ENCODE assay signal across 8 cellular contexts in the genomic region with DNA sequence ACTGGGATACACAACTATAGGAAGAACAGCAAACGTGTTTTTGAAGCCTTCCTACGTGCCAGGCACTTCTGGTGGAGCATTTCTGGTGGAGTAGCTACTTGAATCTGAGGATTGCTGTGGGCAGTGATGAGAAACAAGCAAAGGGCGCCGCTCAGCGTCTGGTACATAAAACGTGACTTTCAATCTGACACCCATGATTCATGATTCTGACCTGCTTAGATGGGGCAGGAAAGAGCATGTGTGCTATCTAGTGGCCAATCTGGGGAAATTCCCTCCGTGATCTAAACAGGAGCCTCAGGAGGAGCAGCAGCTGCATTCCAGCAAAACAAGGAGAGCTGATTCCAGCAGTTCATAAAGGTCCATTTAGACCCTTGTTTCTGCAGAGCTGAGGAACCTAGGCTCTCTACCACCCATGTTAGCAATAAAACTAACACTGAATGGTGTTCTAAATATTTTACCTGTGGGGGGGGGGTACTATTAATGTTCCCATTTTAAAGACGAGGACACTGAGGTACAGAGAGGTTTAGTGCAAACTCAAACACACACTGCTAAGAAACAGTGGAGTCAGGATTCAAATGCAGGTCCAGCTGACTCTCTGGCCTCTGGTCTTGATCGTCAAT. TPM values are rescaled to one million over a fixed set of nuclear protein-coding genes. Genes with fewer than 3 reads are reported as not detected.
DNase-seq lines count a peak whose midpoint lies in the region; ATAC-seq and TF ChIP-seq lines count a peak whose summit lies in the region.

No MANE protein-coding gene starts in this region.

- WGBS in SK-N-SH (ENCODE audit: low lambda C conversion rate), result 7% methylated on average over 8 of the region's 9 CpGs

- POLR2A ChIA-PET in SK-N-SH (lab: Yijun Ruan, JAX), result no interaction called here

- peak overlapping the region; percentile 32; the same call in 1 of the 2 replicates for H2AFZ ChIP-seq in SK-N-SH (ENCODE audit: low read depth)
- peak overlapping the region; percentile 62 for H2AFZ ChIP-seq in osteoblast (ENCODE audit: low read length)

- H3K36me3 ChIP-seq in SK-N-SH (replicated peaks in 1 of 2; ENCODE audit: control insufficient read depth in 1 of 2, insufficient read depth in 2 of 2, low read length in 1 of 2) (no peaks in the 10 kb centered on the region), osteoblast (ENCODE audit: insufficient read depth, low read length) (no peaks in the 10 kb centered on the region)

- H3K27me3 ChIP-seq in SK-N-SH (ENCODE audit: insufficient read depth) (no peaks in the 10 kb centered on the region), osteoblast (ENCODE audit: insufficient read depth, low read length) (no peaks in the 10 kb centered on the region)

- no peak overlapping the region for H3K9ac ChIP-seq in SK-N-SH

- H3K9me3 ChIP-seq in SK-N-SH, result no peaks in the 10 kb centered on the region
- no peaks in the 10 kb centered on the region for H3K9me3 ChIP-seq in osteoblast (ENCODE audit: low read depth, low read length)

- H3K4me3 Mint-ChIP-seq in activated CD8-positive, alpha-beta memory T cell treated with anti-CD3 and anti-CD28 coated beads, Interleukin-2, amount 10 ng/mL, durations not matched to agents 7 days and 5 days, result no peak overlapping the region

- H3K4me1 ChIP-seq in SK-N-SH (ENCODE audit: control insufficient read depth in 1 of 2, insufficient read depth in 2 of 2, low read depth in 1 of 2, low read length in 1 of 2) (peaks cover 0 to 2% of the 10 kb centered on the region in 2 experiments; a peak in 1 of 4 replicates), osteoblast (ENCODE audit: insufficient read depth, low read length) (no peaks in the 10 kb centered on the region)

- H4K20me1 ChIP-seq in SK-N-SH (ENCODE audit: insufficient read depth) (no peaks in the 10 kb centered on the region), osteoblast (ENCODE audit: insufficient read depth, low read length) (no peaks in the 10 kb centered on the region)

- H3K4me3 ChIP-seq in HFF-Myc (replicated peaks; ENCODE audit: low read depth, low read length) (no peak overlapping the region), SK-N-SH (ENCODE audit: low read depth in 2 of 2, low read length in 1 of 2) (peak overlapping the region in 1 of 2 experiments; percentile 47; a peak in 2 of 4 replicates), fibroblast of pulmonary artery (replicated peaks; ENCODE audit: low read depth, low read length) (no peak overlapping the region), osteoblast (ENCODE audit: insufficient read depth, low read length) (no peak overlapping the region)

- CTCF ChIA-PET in activated CD8-positive, alpha-beta memory T cell treated with anti-CD3 and anti-CD28 coated beads, Interleukin-2, amount 10 ng/mL, durations not matched to agents 7 days and 5 days (lab: Charles Lee), result interaction anchor here (1.1 kb wide), 1 partner anchor 961 kb away, joined by 3 read pairs; no protein-coding TSS in a partner anchor
- CTCF ChIA-PET in SK-N-SH (lab: Yijun Ruan, JAX), result interaction anchor here (0.8 to 2.2 kb wide), 5 partner anchors 8 to 692 kb away, joined by 3 to 11 read pairs (median 3); no protein-coding TSS in a partner anchor

- no peak overlapping the region for H3K27ac Mint-ChIP-seq in activated CD8-positive, alpha-beta memory T cell treated with anti-CD3 and anti-CD28 coated beads, Interleukin-2, amount 10 ng/mL, durations not matched to agents 7 days and 5 days

- no peak overlapping the region for H3K27ac ChIP-seq in SK-N-SH (ENCODE audit: low read depth in 2 of 2, low read length in 1 of 2)
- no peak overlapping the region for H3K27ac ChIP-seq in osteoblast (ENCODE audit: low read depth, low read length)

- H3K36me3 Mint-ChIP-seq in activated CD8-positive, alpha-beta memory T cell treated with anti-CD3 and anti-CD28 coated beads, Interleukin-2, amount 10 ng/mL, durations not matched to agents 7 days and 5 days, result no peaks in the 10 kb centered on the region

- TF ChIP-seq CTCF in HFF-Myc (IDR thresholded peaks at IDR 0.05; ENCODE audit: low read depth, low read length, missing control alignments) (peak; percentile 34), SK-N-SH (IDR thresholded peaks at IDR 0.05) (peak; percentile 62), fibroblast of pulmonary artery (IDR thresholded peaks at IDR 0.05; ENCODE audit: low read length, missing control alignments) (no peak), osteoblast (IDR thresholded peaks at IDR 0.05; ENCODE audit: extremely low read depth, low read depth, low read length) (peak; percentile 44)

- peaks cover 5% of the 10 kb centered on the region for H3K4me1 Mint-ChIP-seq in activated CD8-positive, alpha-beta memory T cell treated with anti-CD3 and anti-CD28 coated beads, Interleukin-2, amount 10 ng/mL, durations not matched to agents 7 days and 5 days

- H3K4me2 ChIP-seq in SK-N-SH, result peak overlapping the region; percentile 53; the same call in 1 of the 2 replicates
- H3K4me2 ChIP-seq in osteoblast (ENCODE audit: insufficient read depth, low read length), result peak overlapping the region; percentile 55

- no peaks in the 10 kb centered on the region for H3K9me3 Mint-ChIP-seq in activated CD8-positive, alpha-beta memory T cell treated with anti-CD3 and anti-CD28 coated beads, Interleukin-2, amount 10 ng/mL, durations not matched to agents 7 days and 5 days (ENCODE audit: low read depth)

- DNase-seq in activated CD8-positive, alpha-beta memory T cell treated with anti-CD3 and anti-CD28 coated beads, Interleukin-2, amount 10 ng/mL, durations not matched to agents 7 days and 5 days, result peak; percentile 45
- no peak for DNase-seq in activated CD8-positive, alpha-beta memory T cell treated with anti-CD3 and anti-CD28 coated beads for 24 hours
- DNase-seq in HFF-Myc (ENCODE audit: extremely low read depth, low read depth) (peak; percentile 41), NCI-H146 (lab: John Stamatoyannopoulos, UW) (peak; percentile 88), SK-N-SH (peak; percentile 23), fibroblast of pulmonary artery (ENCODE audit: low read depth) (peak; percentile 9), osteoblast (ENCODE audit: insufficient read length, low spot score, missing footprints) (no peak), activated gamma-delta T cell (lab: John Stamatoyannopoulos, UW) (no peak)

- H3K79me2 ChIP-seq in SK-N-SH (ENCODE audit: insufficient read depth), result no peaks in the 10 kb centered on the region
- no peaks in the 10 kb centered on the region for H3K79me2 ChIP-seq in osteoblast (ENCODE audit: insufficient read depth, low read length)

- peak; percentile 59 for TF ChIP-seq RAD21 in SK-N-SH (IDR thresholded peaks at IDR 0.05; ENCODE audit: low read length)

- TF ChIP-seq EP300 in SK-N-SH (IDR thresholded peaks at IDR 0.05; ENCODE audit: borderline replicate concordance in 1 of 2, low read depth in 1 of 2, low read length in 1 of 2), result no peak

- no peaks in the 10 kb centered on the region for H3K9me2 ChIP-seq in SK-N-SH

- peak; percentile 49 for ATAC-seq in activated CD8-positive, alpha-beta memory T cell treated with anti-CD3 and anti-CD28 coated beads, Interleukin-2, amount 10 ng/mL, durations not matched to agents 7 days and 5 days

- H3K27me3 Mint-ChIP-seq in activated CD8-positive, alpha-beta memory T cell treated with anti-CD3 and anti-CD28 coated beads, Interleukin-2, amount 10 ng/mL, durations not matched to agents 7 days and 5 days, result peaks cover 11% of the 10 kb centered on the region

- no peaks in the 10 kb centered on the region for H3F3A ChIP-seq in SK-N-SH (replicated peaks; ENCODE audit: insufficient read depth)

TF ChIP-seq in SK-N-SH, 30 proteins besides CTCF, POLR2A, EP300 and RAD21:
- TF ChIP-seq GABPA (IDR thresholded peaks at IDR 0.05; ENCODE audit: low read depth) (no peak), SMC3 (IDR thresholded peaks at IDR 0.05; ENCODE audit: low read depth, low read length) (peak; percentile 43), TCF12 (IDR thresholded peaks at IDR 0.05) (no peak), FOXJ3 (CRISPR knock-in tag; IDR thresholded peaks at IDR 0.05) (no peak)
- TF ChIP-seq, protein P1, sequence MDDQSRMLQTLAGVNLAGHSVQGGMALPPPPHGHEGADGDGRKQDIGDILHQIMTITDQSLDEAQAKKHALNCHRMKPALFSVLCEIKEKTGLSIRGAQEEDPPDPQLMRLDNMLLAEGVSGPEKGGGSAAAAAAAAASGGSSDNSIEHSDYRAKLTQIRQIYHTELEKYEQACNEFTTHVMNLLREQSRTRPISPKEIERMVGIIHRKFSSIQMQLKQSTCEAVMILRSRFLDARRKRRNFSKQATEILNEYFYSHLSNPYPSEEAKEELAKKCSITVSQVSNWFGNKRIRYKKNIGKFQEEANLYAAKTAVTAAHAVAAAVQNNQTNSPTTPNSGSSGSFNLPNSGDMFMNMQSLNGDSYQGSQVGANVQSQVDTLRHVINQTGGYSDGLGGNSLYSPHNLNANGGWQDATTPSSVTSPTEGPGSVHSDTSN (IDR thresholded peaks at IDR 0.05), result peak; percentile 77

RNA-seq across cellular contexts. Expression of a gene that starts 37.8 kb away (rescaled TPM):
- not detected for total RNA-seq in activated CD8-positive, alpha-beta memory T cell treated with anti-CD3 and anti-CD28 coated beads, Interleukin-2, amount 10 ng/mL, durations not matched to agents 7 days and 5 days
- not detected in 2 replicates for polyA plus RNA-seq in SK-N-SH (2012; rRNA removed)
- not detected in 2 replicates for polyA plus RNA-seq in SK-N-SH (2012; cell fraction: cytosol; rRNA removed)
- polyA plus RNA-seq in SK-N-SH (2012; cell fraction: nucleus; rRNA removed), result 0.04 TPM in 1 of 2 replicates, not detected in the other
- total RNA-seq in osteoblast, result not detected in 2 replicates

Comparison
In these comparisons a context has a peak if more than half of its experiments do, and no peak if none do; other contexts are left out.
1. DNase-seq: peak in activated CD8-positive, alpha-beta memory T cell treated with anti-CD3 and anti-CD28 coated beads, Interleukin-2, amount 10 ng/mL, durations not matched to agents 7 days and 5 days (single experiment), HFF-Myc (single experiment), NCI-H146 (single experiment), SK-N-SH (single experiment) and fibroblast of pulmonary artery (single experiment); none in activated CD8-positive, alpha-beta memory T cell treated with anti-CD3 and anti-CD28 coated beads for 24 hours (single experiment), osteoblast (single experiment) and activated gamma-delta T cell (single experiment).